2 cellular contexts compared by ENCODE assay signal in the genomic region with DNA sequence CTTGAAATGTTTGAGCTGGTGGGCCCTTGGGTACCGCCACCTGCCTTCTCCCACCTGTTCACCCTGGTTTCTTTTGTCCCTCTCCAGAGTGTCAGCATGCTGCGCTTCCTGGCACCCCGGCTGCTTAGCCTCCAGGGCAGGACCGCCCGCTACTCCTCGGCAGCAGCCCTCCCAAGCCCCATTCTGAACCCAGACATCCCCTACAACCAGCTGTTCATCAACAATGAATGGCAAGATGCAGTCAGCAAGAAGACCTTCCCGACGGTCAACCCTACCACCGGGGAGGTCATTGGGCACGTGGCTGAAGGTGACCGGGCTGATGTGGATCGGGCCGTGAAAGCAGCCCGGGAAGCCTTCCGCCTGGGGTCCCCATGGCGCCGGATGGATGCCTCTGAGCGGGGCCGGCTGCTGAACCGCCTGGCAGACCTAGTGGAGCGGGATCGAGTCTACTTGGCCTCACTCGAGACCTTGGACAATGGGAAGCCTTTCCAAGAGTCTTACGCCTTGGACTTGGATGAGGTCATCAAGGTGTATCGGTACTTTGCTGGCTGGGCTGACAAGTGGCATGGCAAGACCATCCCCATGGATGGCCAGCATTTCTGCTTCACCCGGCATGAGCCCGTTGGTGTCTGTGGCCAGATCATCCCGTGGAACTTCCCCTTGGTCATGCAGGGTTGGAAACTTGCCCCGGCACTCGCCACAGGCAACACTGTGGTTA.
A peak's percentile ranks its signal among the peaks of the same experiment; 100 is the strongest.
TF ChIP-seq lines count a peak whose summit lies in the region.

No MANE protein-coding gene starts in this region.

TF ChIP-seq in K562, 482 proteins besides CTCF, POLR2A, EP300 and RAD21:
- TF ChIP-seq, protein P1, sequence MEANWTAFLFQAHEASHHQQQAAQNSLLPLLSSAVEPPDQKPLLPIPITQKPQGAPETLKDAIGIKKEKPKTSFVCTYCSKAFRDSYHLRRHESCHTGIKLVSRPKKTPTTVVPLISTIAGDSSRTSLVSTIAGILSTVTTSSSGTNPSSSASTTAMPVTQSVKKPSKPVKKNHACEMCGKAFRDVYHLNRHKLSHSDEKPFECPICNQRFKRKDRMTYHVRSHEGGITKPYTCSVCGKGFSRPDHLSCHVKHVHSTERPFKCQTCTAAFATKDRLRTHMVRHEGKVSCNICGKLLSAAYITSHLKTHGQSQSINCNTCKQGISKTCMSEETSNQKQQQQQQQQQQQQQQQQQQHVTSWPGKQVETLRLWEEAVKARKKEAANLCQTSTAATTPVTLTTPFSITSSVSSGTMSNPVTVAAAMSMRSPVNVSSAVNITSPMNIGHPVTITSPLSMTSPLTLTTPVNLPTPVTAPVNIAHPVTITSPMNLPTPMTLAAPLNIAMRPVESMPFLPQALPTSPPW (CRISPR knock-in tag; IDR thresholded peaks at IDR 0.05): no peak
- TF ChIP-seq RBFOX2 (IDR thresholded peaks at IDR 0.05; ENCODE audit: low read depth, low read length) (0 out of 2 replicates have a peak, but pooled peaks have one; percentile 15), RUNX1 (IDR thresholded peaks at IDR 0.05; ENCODE audit: low read depth) (no peak)
- TF ChIP-seq, protein P2, sequence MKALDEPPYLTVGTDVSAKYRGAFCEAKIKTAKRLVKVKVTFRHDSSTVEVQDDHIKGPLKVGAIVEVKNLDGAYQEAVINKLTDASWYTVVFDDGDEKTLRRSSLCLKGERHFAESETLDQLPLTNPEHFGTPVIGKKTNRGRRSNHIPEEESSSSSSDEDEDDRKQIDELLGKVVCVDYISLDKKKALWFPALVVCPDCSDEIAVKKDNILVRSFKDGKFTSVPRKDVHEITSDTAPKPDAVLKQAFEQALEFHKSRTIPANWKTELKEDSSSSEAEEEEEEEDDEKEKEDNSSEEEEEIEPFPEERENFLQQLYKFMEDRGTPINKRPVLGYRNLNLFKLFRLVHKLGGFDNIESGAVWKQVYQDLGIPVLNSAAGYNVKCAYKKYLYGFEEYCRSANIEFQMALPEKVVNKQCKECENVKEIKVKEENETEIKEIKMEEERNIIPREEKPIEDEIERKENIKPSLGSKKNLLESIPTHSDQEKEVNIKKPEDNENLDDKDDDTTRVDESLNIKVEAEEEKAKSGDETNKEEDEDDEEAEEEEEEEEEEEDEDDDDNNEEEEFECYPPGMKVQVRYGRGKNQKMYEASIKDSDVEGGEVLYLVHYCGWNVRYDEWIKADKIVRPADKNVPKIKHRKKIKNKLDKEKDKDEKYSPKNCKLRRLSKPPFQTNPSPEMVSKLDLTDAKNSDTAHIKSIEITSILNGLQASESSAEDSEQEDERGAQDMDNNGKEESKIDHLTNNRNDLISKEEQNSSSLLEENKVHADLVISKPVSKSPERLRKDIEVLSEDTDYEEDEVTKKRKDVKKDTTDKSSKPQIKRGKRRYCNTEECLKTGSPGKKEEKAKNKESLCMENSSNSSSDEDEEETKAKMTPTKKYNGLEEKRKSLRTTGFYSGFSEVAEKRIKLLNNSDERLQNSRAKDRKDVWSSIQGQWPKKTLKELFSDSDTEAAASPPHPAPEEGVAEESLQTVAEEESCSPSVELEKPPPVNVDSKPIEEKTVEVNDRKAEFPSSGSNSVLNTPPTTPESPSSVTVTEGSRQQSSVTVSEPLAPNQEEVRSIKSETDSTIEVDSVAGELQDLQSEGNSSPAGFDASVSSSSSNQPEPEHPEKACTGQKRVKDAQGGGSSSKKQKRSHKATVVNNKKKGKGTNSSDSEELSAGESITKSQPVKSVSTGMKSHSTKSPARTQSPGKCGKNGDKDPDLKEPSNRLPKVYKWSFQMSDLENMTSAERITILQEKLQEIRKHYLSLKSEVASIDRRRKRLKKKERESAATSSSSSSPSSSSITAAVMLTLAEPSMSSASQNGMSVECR (CRISPR knock-in tag; IDR thresholded peaks at IDR 0.05): no peak
- TF ChIP-seq, protein P3, sequence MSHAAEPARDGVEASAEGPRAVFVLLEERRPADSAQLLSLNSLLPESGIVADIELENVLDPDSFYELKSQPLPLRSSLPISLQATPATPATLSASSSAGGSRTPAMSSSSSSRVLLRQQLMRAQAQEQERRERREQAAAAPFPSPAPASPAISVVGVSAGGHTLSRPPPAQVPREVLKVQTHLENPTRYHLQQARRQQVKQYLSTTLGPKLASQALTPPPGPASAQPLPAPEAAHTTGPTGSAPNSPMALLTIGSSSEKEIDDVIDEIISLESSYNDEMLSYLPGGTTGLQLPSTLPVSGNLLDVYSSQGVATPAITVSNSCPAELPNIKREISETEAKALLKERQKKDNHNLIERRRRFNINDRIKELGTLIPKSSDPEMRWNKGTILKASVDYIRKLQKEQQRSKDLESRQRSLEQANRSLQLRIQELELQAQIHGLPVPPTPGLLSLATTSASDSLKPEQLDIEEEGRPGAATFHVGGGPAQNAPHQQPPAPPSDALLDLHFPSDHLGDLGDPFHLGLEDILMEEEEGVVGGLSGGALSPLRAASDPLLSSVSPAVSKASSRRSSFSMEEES (CRISPR knock-in tag; IDR thresholded peaks at IDR 0.05): no peak

TF ChIP-seq in GM12891, 5 proteins besides CTCF, POLR2A, EP300 and RAD21:
- no peak for TF ChIP-seq TAF1 (IDR thresholded peaks at IDR 0.05; ENCODE audit: low read depth, low read length)
- TF ChIP-seq SPI1 (IDR thresholded peaks at IDR 0.05; ENCODE audit: low read depth, low read length): no peak
- no peak for TF ChIP-seq PAX5 (IDR thresholded peaks at IDR 0.05; ENCODE audit: insufficient read depth, low read length, severe bottlenecking)
- TF ChIP-seq POLR2AphosphoS5 (IDR thresholded peaks at IDR 0.05; ENCODE audit: low read depth, low read length): no peak
- no peak for TF ChIP-seq POU2F2 (IDR thresholded peaks at IDR 0.05; ENCODE audit: low read depth, low read length)
